ENCODE assay signal across 8 cellular contexts in genomic region chr15:44711089-44711355, GRCh38. TPM values are rescaled to one million over a fixed set of nuclear protein-coding genes. Genes with fewer than 3 reads are reported as not detected.
DNase-seq lines count a peak whose midpoint lies in the region; ATAC-seq and TF ChIP-seq lines count a peak whose summit lies in the region.

TSS of gene PATL2 (minus strand) at chr15:44711323. CDS start at chr15:44676490, 34,833 bp downstream.

- peaks cover 66% of the 10 kb centered on the region for H3K79me2 ChIP-seq in OCI-LY7 (ENCODE audit: insufficient read depth, low read depth, low read length)

- H3K4me3 ChIP-seq in OCI-LY7 (ENCODE audit: low read depth, low read length, poor library complexity, severe bottlenecking) (peak within 1 kb of the TSS; percentile 89), endodermal cell (ENCODE audit: low read length) (peak within 1 kb of the TSS; percentile 82), neutrophil (ENCODE audit: low read depth in 1 of 2, low read length in 1 of 2) (peak within 1 kb of the TSS; percentile 100)

- no peak for TF ChIP-seq CTCF in CD4-positive, alpha-beta T cell (IDR thresholded peaks at IDR 0.05)
- TF ChIP-seq CTCF in OCI-LY7 (conservative IDR thresholded peaks at IDR 0.05; ENCODE audit: low read length) (no peak), endodermal cell (conservative IDR thresholded peaks at IDR 0.05) (no peak), neutrophil (IDR thresholded peaks at IDR 0.05) (no peak)

- ATAC-seq in CD4-positive, alpha-beta T cell (ENCODE audit: poor library complexity), result no peak

- H3K4me1 ChIP-seq in OCI-LY7 (ENCODE audit: insufficient read depth, low read length, poor library complexity, severe bottlenecking) (peaks cover 39% of the 10 kb centered on the region), endodermal cell (ENCODE audit: control insufficient read depth, insufficient read depth, low read length) (no peaks in the 10 kb centered on the region), neutrophil (ENCODE audit: control insufficient read depth in 1 of 2, insufficient read depth in 1 of 2, low read depth in 1 of 2, low read length in 1 of 2) (peaks cover 40% of the 10 kb centered on the region in 2 experiments)

- no peaks in the 10 kb centered on the region for H3K27me3 Mint-ChIP-seq in CD4-positive, alpha-beta T cell
- H3K27me3 Mint-ChIP-seq in endodermal cell (ENCODE audit: insufficient read depth), result peaks cover 9% of the 10 kb centered on the region

- DNase-seq in CD4-positive, alpha-beta T cell, result no peak
- DNase-seq in OCI-LY7 (ENCODE audit: low spot score) (no peak), endodermal cell (no peak), NCI-H1417 (lab: John Stamatoyannopoulos, UW) (no peak), NCI-H82 (lab: John Stamatoyannopoulos, UW) (no peak), occipital lobe (lab: John Stamatoyannopoulos, UW) (no peak), 8988T (no peak)

- intact Hi-C loops in CD4-positive, alpha-beta T cell (cut with DNase I, micrococcal nuclease), result loop anchor here (1.0 to 2.0 kb wide), 5 partner anchors 16 to 48 kb away; partner anchors contain the start of gene SPG11 (in 2 of the 2)
- intact Hi-C loops in OCI-LY7 (cut with micrococcal nuclease; ENCODE audit: unreplicated experiment), result loop anchor here (1.0 to 5.0 kb wide), 3 partner anchors 13 to 284 kb away; partner anchors contain the start of genes CTDSPL2 and EIF3J

- no peaks in the 10 kb centered on the region for H3K27me3 ChIP-seq in CD4-positive, alpha-beta T cell (ENCODE audit: control insufficient read depth, insufficient read depth, low read length)
- H3K27me3 ChIP-seq in endodermal cell (ENCODE audit: control insufficient read depth, insufficient read depth, low read length, poor library complexity, severe bottlenecking) (peaks cover 10% of the 10 kb centered on the region), neutrophil (no peaks in the 10 kb centered on the region)

- H2AFZ ChIP-seq in OCI-LY7 (ENCODE audit: low read length), result peak within 1 kb of the TSS; percentile 72; the same call in 1 of the 2 replicates

- CTCF ChIA-PET in CD4-positive, alpha-beta T cell (lab: Charles Lee), result interaction anchor here (0.8 to 4.7 kb wide), 16 partner anchors 10 to 142 kb away, joined by 3 to 115 read pairs (median 8); partner anchors contain the start of genes SPG11 and TRIM69
- CTCF ChIA-PET in OCI-LY7 (lab: Charles Lee; ENCODE audit: unreplicated experiment), result interaction anchor here (0.6 kb wide), 1 partner anchor 45 kb away, joined by 3 read pairs; no protein-coding TSS in a partner anchor

- 1 to 3% methylated on average over 8 to 11 of the region's 11 CpGs for WGBS in endodermal cell (ENCODE audit: insufficient coverage in 1 of 2, insufficient read length in 1 of 2), 2 experiments

- peaks cover 65% of the 10 kb centered on the region for H3K4me1 Mint-ChIP-seq in CD4-positive, alpha-beta T cell (ENCODE audit: low read depth)
- peaks cover 5% of the 10 kb centered on the region for H3K4me1 Mint-ChIP-seq in endodermal cell

- H3K9ac ChIP-seq in endodermal cell (ENCODE audit: extremely low read depth, low read length, poor library complexity, severe bottlenecking), result peak within 1 kb of the TSS; percentile 57

- no TSS peak for BruUV-seq in OCI-LY7 (replicated peaks; lab: Mats Ljungman, UMichigan)

- no peaks in the 10 kb centered on the region for H3K9me2 ChIP-seq in OCI-LY7 (ENCODE audit: insufficient read depth, low read length)

- POLR2A ChIA-PET in CD4-positive, alpha-beta T cell (lab: Charles Lee), result interaction anchor here (1.0 to 38.3 kb wide), 23 partner anchors 12 to 883 kb away, joined by 3 to 4232 read pairs (median 6); partner anchors contain the start of genes CTDSPL2, EIF3J, GOLM2 and SPG11
- POLR2A ChIA-PET in OCI-LY7 (lab: Charles Lee), result interaction anchor here (0.5 to 9.5 kb wide), 8 partner anchors 9 to 456 kb away, joined by 3 to 116 read pairs (median 8); partner anchors contain the start of genes SPG11 and TRIM69

- H3K27ac Mint-ChIP-seq in CD4-positive, alpha-beta T cell, result peak within 1 kb of the TSS; percentile 100
- peak within 1 kb of the TSS; percentile 98 for H3K27ac Mint-ChIP-seq in endodermal cell

- H3K36me3 ChIP-seq in OCI-LY7 (ENCODE audit: insufficient read depth, low read length) (peaks cover 50% of the 10 kb centered on the region), endodermal cell (ENCODE audit: control insufficient read depth, insufficient read depth, low read length) (peaks cover under 1% of the 10 kb centered on the region), neutrophil (peaks cover 46% of the 10 kb centered on the region)

- H3K27ac ChIP-seq in CD4-positive, alpha-beta T cell (ENCODE audit: low read depth, low read length), result peak within 1 kb of the TSS; percentile 100
- peak within 1 kb of the TSS; percentile 91 for H3K27ac ChIP-seq in OCI-LY7 (ENCODE audit: low read depth, low read length, poor library complexity, severe bottlenecking)
- peak within 1 kb of the TSS; percentile 30 for H3K27ac ChIP-seq in endodermal cell (ENCODE audit: low read depth, low read length)
- peak within 1 kb of the TSS; percentile 96 for H3K27ac ChIP-seq in neutrophil

- no peaks in the 10 kb centered on the region for H3K9me3 Mint-ChIP-seq in CD4-positive, alpha-beta T cell
- no peaks in the 10 kb centered on the region for H3K9me3 Mint-ChIP-seq in endodermal cell

- H3K36me3 Mint-ChIP-seq in CD4-positive, alpha-beta T cell (ENCODE audit: low read depth), result peaks cover 79% of the 10 kb centered on the region
- H3K36me3 Mint-ChIP-seq in endodermal cell (ENCODE audit: low read depth), result no peaks in the 10 kb centered on the region

- H3K4me2 ChIP-seq in OCI-LY7 (ENCODE audit: low read length), result peak within 1 kb of the TSS; percentile 92

- H3K9me3 ChIP-seq in CD4-positive, alpha-beta T cell (ENCODE audit: control insufficient read depth, low read length), result no peaks in the 10 kb centered on the region
- no peaks in the 10 kb centered on the region for H3K9me3 ChIP-seq in OCI-LY7 (ENCODE audit: low read length)
- H3K9me3 ChIP-seq in endodermal cell (ENCODE audit: control insufficient read depth, low read length), result no peaks in the 10 kb centered on the region
- no peaks in the 10 kb centered on the region for H3K9me3 ChIP-seq in neutrophil

- H3K4me3 Mint-ChIP-seq in CD4-positive, alpha-beta T cell, result peak within 1 kb of the TSS; percentile 96
- peak within 1 kb of the TSS; percentile 87 for H3K4me3 Mint-ChIP-seq in endodermal cell

- peaks cover 31% of the 10 kb centered on the region for H4K20me1 ChIP-seq in OCI-LY7 (ENCODE audit: insufficient read depth, low read length)

RNA-seq across cellular contexts. Expression of gene PATL2, which starts in this region (rescaled TPM):
- total RNA-seq in CD4-positive, alpha-beta T cell, result 10 to 100 TPM; 17.4 to 21.9 TPM
- 1.1 and 4.8 TPM in 2 replicates for total RNA-seq in OCI-LY7 (2014; rRNA removed; shearing (Covaris generic))
- total RNA-seq in OCI-LY7 (2022), result 8.6 and 8.8 TPM in 2 replicates
- total RNA-seq in endodermal cell, result under 1 TPM in 1 of 2 donors, not detected in 1; 0.26 TPM
- 0.11 TPM for polyA plus RNA-seq in endodermal cell (2013, experiment 1 of 2)
- polyA plus RNA-seq in endodermal cell (2013, experiment 2 of 2), result not detected
- total RNA-seq in occipital lobe, result 0.78 TPM

Comparison
In these comparisons a context has a peak if more than half of its experiments do, and no peak if none do; other contexts are left out.
1. H3K27ac ChIP-seq: peak in every context shown above with its lines; median percentile 100 in CD4-positive, alpha-beta T cell; 96 in neutrophil; 91 in OCI-LY7; 30 in endodermal cell.